ENCODE assay signal across 34 cellular contexts in genomic region chr10:55062349-55062748, GRCh38.
"Had no signal": no experiment of that assay in that cellular context is flagged by ENCODE, and none has a peak within 500 bp of the region (broad histone marks: within the 10 kb centered on the region; RNA-seq: fewer than 3 reads in every experiment).

No MANE protein-coding gene starts in this region.

- H3K36me3 ChIP-seq: MG63 had no signal

- H3K27me3 ChIP-seq: MG63 had no signal

- H3K4me3 ChIP-seq: MG63 had no signal

- H3K9me3 ChIP-seq: MG63 had no signal

- DNase-seq: Karpas-422, Kasumi-1, MG63, MM.1S, MV-4-11, NCI-H1048, NCI-H1092, NCI-H1092 treated with DMSO at 0.1 percent for 48 hours, NCI-H1105, NCI-H1105 treated with DMSO at 0.1 percent for 48 hours, NCI-H1417, NCI-H1417 treated with DMSO at 0.1 percent for 48 hours, NCI-H1436, NCI-H1436 treated with DMSO at 0.1 percent for 48 hours, NCI-H146, NCI-H1694, NCI-H1694 treated with DMSO at 0.1 percent for 48 hours, NCI-H187, NCI-H187 treated with DMSO at 0.1 percent for 48 hours, NCI-H1930, NCI-H2029, NCI-H2029 treated with DMSO at 0.1 percent for 48 hours, NCI-H2081, NCI-H2081 treated with DMSO at 0.1 percent for 48 hours, NCI-H2107, NCI-H2171, NCI-H2171 treated with DMSO at 0.1 percent for 48 hours, NCI-H2227 treated with DMSO at 0.1 percent for 48 hours, NCI-H226, NCI-H345, NCI-H446, NCI-H446 treated with DMSO at 0.1 percent for 48 hours, NCI-H510A, NCI-H510A treated with DMSO at 0.1 percent for 48 hours had no signal
